10 cellular contexts compared by ENCODE assay signal in the genomic region with DNA sequence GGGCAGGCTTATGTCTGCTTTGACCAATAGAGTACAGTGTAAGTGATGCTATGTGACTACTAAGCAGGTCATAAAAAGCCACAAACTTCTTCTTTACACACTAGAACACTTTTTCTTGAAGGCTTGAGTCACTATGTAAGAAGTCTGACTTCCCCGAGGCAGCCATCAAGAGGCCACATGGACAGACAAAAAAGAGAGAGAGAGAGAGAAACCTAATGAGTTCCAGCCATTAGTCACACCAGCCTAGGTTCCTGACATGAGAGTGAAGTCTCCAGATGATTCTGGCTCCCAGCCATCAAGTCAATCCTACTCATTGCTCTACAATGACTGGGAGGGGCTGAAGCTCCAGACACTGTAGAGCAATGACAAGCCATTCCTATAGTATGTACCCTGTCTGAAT.
DNase-seq lines count a peak whose midpoint lies in the region; ATAC-seq, FAIRE-seq and TF ChIP-seq lines count a peak whose summit lies in the region.
"Had no signal": no experiment of that assay in that cellular context is flagged by ENCODE, and none has a peak within 500 bp of the region (broad histone marks: within the 10 kb centered on the region; RNA-seq: fewer than 3 reads in every experiment).

No MANE protein-coding gene starts in this region.

- no peaks in the 10 kb centered on the region for H3K36me3 Mint-ChIP-seq in neural crest cell (ENCODE audit: low read depth)

- no peaks in the 10 kb centered on the region for H3K27me3 Mint-ChIP-seq in neural crest cell (ENCODE audit: low read depth)

- H3K9me3 ChIP-seq in psoas muscle = no peaks in the 10 kb centered on the region

- H3K27ac Mint-ChIP-seq in neural crest cell (ENCODE audit: unreplicated experiment) = peak overlapping the region; percentile 4
- H3K27ac Mint-ChIP-seq: IgD-negative memory B cell had no signal

- TF ChIP-seq CTCF in bronchial epithelial cell (IDR thresholded peaks at IDR 0.05; ENCODE audit: insufficient read depth, low read length, severe bottlenecking) = no peak
- TF ChIP-seq CTCF in neural crest cell (conservative IDR thresholded peaks at IDR 0.05) = no peak
- no peak for TF ChIP-seq CTCF in psoas muscle (IDR thresholded peaks at IDR 0.05)

- H3K36me3 ChIP-seq in bronchial epithelial cell (ENCODE audit: control insufficient read depth, insufficient read depth, low read length) (no peaks in the 10 kb centered on the region), psoas muscle (ENCODE audit: insufficient read depth in 1 of 2, low read depth in 1 of 2) (no peaks in the 10 kb centered on the region)

- H3K4me1 ChIP-seq in psoas muscle = no peaks in the 10 kb centered on the region

- ATAC-seq in psoas muscle = no peak
- no peak for ATAC-seq in GM18861 (IDR thresholded peaks at IDR 0.05; ENCODE audit: unreplicated experiment)
- ATAC-seq in left lobe of liver = no peak

- in situ Hi-C loops in KBM-7 (cut with MboI; ENCODE audit: low pct_unique_long_range_greater_than_20kb, low sequenced_read_pairs) = no loop called here

- FAIRE-seq in bronchial epithelial cell (lab: Jason Lieb, UNC) = peak; percentile 72

- peak; percentile 97 for DNase-seq in ELR (ENCODE audit: low read depth)
- peak; percentile 19 for DNase-seq in KBM-7
- DNase-seq in bronchial epithelial cell (ENCODE audit: low read depth) = peak; percentile 99
- no peak for DNase-seq in neural crest cell (ENCODE audit: low read depth, low spot score)
- DNase-seq in psoas muscle = no peak
- no peak for DNase-seq in midbrain (lab: John Stamatoyannopoulos, UW)
- no peak for DNase-seq in left lobe of liver (ENCODE audit: low spot score)

- intact Hi-C loops in psoas muscle (cut with DNase I) = no loop called here

- 24 to 37% (median 29%) methylated on average over 1 of the region's 1 CpG for WGBS in psoas muscle, 3 donors

- H3K4me3 ChIP-seq in bronchial epithelial cell (ENCODE audit: low read depth, low read length) (no peak overlapping the region), psoas muscle (no peak overlapping the region)
- H3K4me3 ChIP-seq: lung had no signal

- H3K27me3 ChIP-seq in bronchial epithelial cell (ENCODE audit: control insufficient read depth, insufficient read depth, low read length) (no peaks in the 10 kb centered on the region), psoas muscle (ENCODE audit: insufficient read depth in 3 of 3, low read length in 2 of 3) (peaks cover 0 to 1% (median 0%) of the 10 kb centered on the region in 3 donors)

- H3K9me3 Mint-ChIP-seq in neural crest cell = peaks cover 4% of the 10 kb centered on the region

- no peak overlapping the region for H3K27ac ChIP-seq in psoas muscle

- H3K4me1 Mint-ChIP-seq in neural crest cell = no peaks in the 10 kb centered on the region

- no peak overlapping the region for H3K4me3 Mint-ChIP-seq in neural crest cell
- H3K4me3 Mint-ChIP-seq: IgD-negative memory B cell had no signal

Comparison
In these comparisons a context has a peak if more than half of its experiments do, and no peak if none do; other contexts are left out.
1. DNase-seq: peak in ELR (single experiment), KBM-7 (single experiment) and bronchial epithelial cell (single experiment); none in neural crest cell (single experiment), psoas muscle (0 of 2), midbrain (single experiment) and left lobe of liver (single experiment).